Comparison of ENCODE assay signal across 13 cellular contexts in genomic region chr13:111247552-111247951, GRCh38.
DNase-seq lines count a peak whose midpoint lies in the region; TF ChIP-seq lines count a peak whose summit lies in the region.
"Had no signal": no experiment of that assay in that cellular context is flagged by ENCODE, and none has a peak within 500 bp of the region (broad histone marks: within the 10 kb centered on the region; RNA-seq: fewer than 3 reads in every experiment).

No MANE protein-coding gene starts in this region.

- H3K27ac ChIP-seq in right atrium auricular region (peak overlapping the region; percentile 73 to 84), prostate gland (peak overlapping the region; percentile 68 to 83), tibial artery (no peak overlapping the region)
- H3K27ac ChIP-seq: SK-N-MC, testis had no signal

- H3K36me3 ChIP-seq in right atrium auricular region (peaks cover 21% of the 10 kb centered on the region), prostate gland (no peaks in the 10 kb centered on the region), tibial artery (peaks cover 33 to 57% (median 56%) of the 10 kb centered on the region in 3 donors)

- H3K9me3 ChIP-seq in right atrium auricular region (no peaks in the 10 kb centered on the region), prostate gland (no peaks in the 10 kb centered on the region), tibial artery (no peaks in the 10 kb centered on the region)
- H3K9me3 ChIP-seq: testis had no signal

- H3K27me3 ChIP-seq in right atrium auricular region (no peaks in the 10 kb centered on the region), prostate gland (replicated peaks; ENCODE audit: insufficient read depth) (no peaks in the 10 kb centered on the region), tibial artery (no peaks in the 10 kb centered on the region)
- H3K27me3 ChIP-seq: testis had no signal

- 29% methylated on average over 7 of the region's 7 CpGs for WGBS in prostate gland

- H3K4me1 ChIP-seq in right atrium auricular region (peaks cover 0 to 49% of the 10 kb centered on the region in 2 donors), prostate gland (replicated peaks) (peaks cover 15% of the 10 kb centered on the region), tibial artery (peaks cover 0 to 39% (median 23%) of the 10 kb centered on the region in 4 donors)
- H3K4me1 ChIP-seq: testis had no signal

- no peak overlapping the region for H3K4me3 ChIP-seq in right atrium auricular region
- no peak overlapping the region for H3K4me3 ChIP-seq in prostate gland
- no peak overlapping the region for H3K4me3 ChIP-seq in tibial artery
- H3K4me3 ChIP-seq: SK-N-MC, testis had no signal

- TF ChIP-seq CTCF in right atrium auricular region (IDR thresholded peaks at IDR 0.05) (no peak), prostate gland (IDR thresholded peaks at IDR 0.05) (no peak), GM20000 (IDR thresholded peaks at IDR 0.05; ENCODE audit: extremely low read depth, missing control alignments) (no peak), tibial artery (IDR thresholded peaks at IDR 0.05) (no peak)

- DNase-seq in HT-29 (ENCODE audit: low spot score) (peak; percentile 3), NCI-H345 (lab: John Stamatoyannopoulos, UW) (peak; percentile 47), right atrium auricular region (ENCODE audit: low spot score) (no peak), prostate gland (ENCODE audit: low spot score) (peak; percentile 88), GM20000 (ENCODE audit: low spot score) (no peak), tibial artery (no peak), A172 (ENCODE audit: low spot score) (no peak), inferior parietal cortex (ENCODE audit: extremely low spot score) (no peak)
- DNase-seq: activated CD4-positive, alpha-beta memory T cell treated with anti-CD3 and anti-CD28 coated beads for 36 hours; C1 segment of cervical spinal cord; NCI-H187; testis had no signal

- no peak for TF ChIP-seq POLR2A in prostate gland (IDR thresholded peaks at IDR 0.05)

- intact Hi-C loops in prostate gland (cut with DNase I) (loop anchor here (5.0 kb wide), 1 partner anchor 35 kb away; no protein-coding TSS in a partner anchor), tibial artery (cut with DNase I; ENCODE audit: low total_unique reads) (no loop called here)

Comparison
In these comparisons a context has a peak if more than half of its experiments do, and no peak if none do; other contexts are left out.
1. DNase-seq: peak in HT-29 (single experiment), NCI-H345 (single experiment) and prostate gland (single experiment); none in right atrium auricular region (single experiment), GM20000 (single experiment), tibial artery (0 of 2), A172 (single experiment) and inferior parietal cortex (single experiment).
2. H3K27ac ChIP-seq: peak in right atrium auricular region (2 of 2) and prostate gland (2 of 2); none in tibial artery (0 of 2).